In genomic region chr4:40475609-40476008, GRCh38 we compare ENCODE assay signal across 1 cellular context.
TF ChIP-seq lines count a peak whose summit lies in the region.

No MANE protein-coding gene starts in this region.

TF ChIP-seq in GM23338, 12 proteins besides CTCF, POLR2A, EP300 and RAD21 (continued from another document):
- TF ChIP-seq ETS1 (IDR thresholded peaks at IDR 0.05) (no peak), EZH2 (IDR thresholded peaks at IDR 0.05; ENCODE audit: low read depth, unreplicated experiment) (no peak), ZNF331 (CRISPR knock-in tag; IDR thresholded peaks at IDR 0.05; ENCODE audit: low read depth) (no peak), REST (IDR thresholded peaks at IDR 0.05; ENCODE audit: unreplicated experiment) (no peak), STAT1 (IDR thresholded peaks at IDR 0.05; ENCODE audit: unreplicated experiment) (no peak), ZNF114 (CRISPR knock-in tag; IDR thresholded peaks at IDR 0.05) (no peak), CREB1 (CRISPR knock-in tag; IDR thresholded peaks at IDR 0.05; ENCODE audit: low read depth) (no peak), JUNB (IDR thresholded peaks at IDR 0.05; ENCODE audit: unreplicated experiment) (no peak)
TF ChIP-seq in GM23338: peak in this region for 0.
